Comparison of ENCODE assay signal across 14 cellular contexts in genomic region chr10:100376656-100377055, GRCh38. TPM values are rescaled to one million over a fixed set of nuclear protein-coding genes. Genes with fewer than 3 reads are reported as not detected.
DNase-seq lines count a peak whose midpoint lies in the region; ATAC-seq and TF ChIP-seq lines count a peak whose summit lies in the region.
"Not testable (repeated sequence)": the region's sequence is repeated elsewhere in the genome, so short reads cannot be mapped to it uniquely, and the experiment has no call there.
"Had no signal": no experiment of that assay in that cellular context is flagged by ENCODE, and none has a peak within 500 bp of the region (broad histone marks: within the 10 kb centered on the region; RNA-seq: fewer than 3 reads in every experiment).

No MANE protein-coding gene starts in this region.

- H3K4me3 Mint-ChIP-seq in GM23338 (peak overlapping the region; percentile 36; the same call in 1 of the 3 replicates), brain (peak overlapping the region in 3 of 5 experiments; percentile 33 to 76 (median 40))
- not testable (repeated sequence) for H3K4me3 Mint-ChIP-seq in activated T-cell treated with anti-CD3 and anti-CD28 coated beads, Interleukin-2, amount 50 U/mL, for 24 hours

- not testable (repeated sequence) for DNase-seq in A673 (ENCODE audit: low spot score); GM23338 (ENCODE audit: low spot score); PC-3; activated T-cell treated with anti-CD3 and anti-CD28 coated beads, Interleukin-2, amount 50 U/mL, for 24 hours; cardiac muscle cell (ENCODE audit: low read depth in 1 of 2, low spot score in 1 of 2); smooth muscle cell (lab: John Stamatoyannopoulos, UW; ENCODE audit: unreplicated experiment)

- H3K9me2 ChIP-seq in GM23338 (ENCODE audit: insufficient read depth); PC-3 (replicated peaks; ENCODE audit: low read length): not testable (repeated sequence)

- H3K79me2 ChIP-seq in GM23338 (replicated peaks; ENCODE audit: insufficient read depth) (peaks cover 50% of the 10 kb centered on the region), PC-3 (ENCODE audit: low read length) (peaks cover 22% of the 10 kb centered on the region), smooth muscle cell (ENCODE audit: low read depth) (peaks cover 12% of the 10 kb centered on the region)

- POLR2A ChIA-PET in A673 (lab: Charles Lee; ENCODE audit: low non-redundant PET), result not testable (repeated sequence)
- POLR2A ChIA-PET in PC-3 (lab: Charles Lee; ENCODE audit: unreplicated experiment), result interaction anchor here (0.6 kb wide), 1 partner anchor 55 kb away, joined by 3 read pairs; no protein-coding TSS in a partner anchor

- peaks cover 12% of the 10 kb centered on the region for H3K27me3 Mint-ChIP-seq in GM23338 (ENCODE audit: insufficient read depth, low read depth, poor library complexity)
- not testable (repeated sequence) for H3K27me3 Mint-ChIP-seq in activated T-cell treated with anti-CD3 and anti-CD28 coated beads, Interleukin-2, amount 50 U/mL, for 24 hours; brain

- H3F3A ChIP-seq in GM23338 (replicated peaks; ENCODE audit: low read depth); PC-3 (ENCODE audit: low read length, unreplicated experiment): not testable (repeated sequence)
- peaks cover 23% of the 10 kb centered on the region for H3F3A ChIP-seq in smooth muscle cell (ENCODE audit: low read depth)

- not testable (repeated sequence) for BruUV-seq in A673 (replicated peaks; lab: Mats Ljungman, UMichigan); PC-3 (replicated peaks; lab: Mats Ljungman, UMichigan)

- H4K20me1 ChIP-seq in GM23338 (replicated peaks; ENCODE audit: insufficient read depth), result peaks cover 19% of the 10 kb centered on the region
- H4K20me1 ChIP-seq in PC-3 (ENCODE audit: low read length); smooth muscle cell (ENCODE audit: low read depth): not testable (repeated sequence)

- H3K9me3 Mint-ChIP-seq in GM23338; activated T-cell treated with anti-CD3 and anti-CD28 coated beads, Interleukin-2, amount 50 U/mL, for 24 hours; brain: not testable (repeated sequence)

- 69% methylated on average over 6 of the region's 6 CpGs for WGBS in smooth muscle cell (ENCODE audit: low lambda C conversion rate)

- H3K4me2 ChIP-seq in GM23338, result peak overlapping the region; percentile 59; the same call in 1 of the 2 replicates
- peak overlapping the region; percentile 22; the same call in 1 of the 2 replicates for H3K4me2 ChIP-seq in PC-3 (ENCODE audit: low read length)
- not testable (repeated sequence) for H3K4me2 ChIP-seq in smooth muscle cell

- TF ChIP-seq CTCF in A673 (conservative IDR thresholded peaks at IDR 0.05; ENCODE audit: low read depth, low read length); GM23338 (conservative IDR thresholded peaks at IDR 0.05; ENCODE audit: low read depth in 2 of 2); PC-3 (conservative IDR thresholded peaks at IDR 0.05; ENCODE audit: low read depth, low read length); brain (conservative IDR thresholded peaks at IDR 0.05); cardiac muscle cell (IDR thresholded peaks at IDR 0.05; ENCODE audit: low read depth, low read length); smooth muscle cell (IDR thresholded peaks at IDR 0.05; ENCODE audit: borderline replicate concordance, insufficient read depth, poor library complexity, severe bottlenecking): not testable (repeated sequence)

- not testable (repeated sequence) for H3K9ac ChIP-seq in PC-3 (ENCODE audit: low read length); smooth muscle cell (ENCODE audit: low read depth)
- peak overlapping the region in 1 of 2 donors; percentile 21 for H3K9ac ChIP-seq in mucosa of rectum (ENCODE audit: low read depth in 1 of 2, low read length in 2 of 2)

- not testable (repeated sequence) for H3K9me3 ChIP-seq in A673 (ENCODE audit: low read depth, low read length, poor library complexity, severe bottlenecking); PC-3 (ENCODE audit: low read length); cardiac muscle cell (ENCODE audit: low read depth); mucosa of rectum (ENCODE audit: control insufficient read depth in 2 of 2, low read length in 2 of 2); smooth muscle cell (replicated peaks; ENCODE audit: low read depth)

- not testable (repeated sequence) for H3K27ac Mint-ChIP-seq in GM23338
- peak overlapping the region; percentile 41 for H3K27ac Mint-ChIP-seq in activated T-cell treated with anti-CD3 and anti-CD28 coated beads, Interleukin-2, amount 50 U/mL, for 24 hours
- H3K27ac Mint-ChIP-seq in brain, result peak overlapping the region in 4 of 5 experiments; percentile 11 to 81 (median 39)

- H3K4me1 ChIP-seq in A673 (ENCODE audit: insufficient read depth, low read length, poor library complexity, severe bottlenecking) (peaks cover 12% of the 10 kb centered on the region), GM23338 (ENCODE audit: insufficient read depth) (peaks cover 23% of the 10 kb centered on the region), PC-3 (ENCODE audit: insufficient read depth, low read length) (peaks cover 20% of the 10 kb centered on the region), cardiac muscle cell (ENCODE audit: low read depth) (peaks cover 17% of the 10 kb centered on the region), mucosa of rectum (ENCODE audit: control insufficient read depth in 2 of 2, insufficient read depth in 2 of 2, low read length in 2 of 2) (peaks cover 17 to 21% of the 10 kb centered on the region in 2 donors), smooth muscle cell (ENCODE audit: low read depth) (peaks cover 23% of the 10 kb centered on the region)

- CTCF ChIA-PET in A673 (lab: Charles Lee); PC-3 (lab: Charles Lee): not testable (repeated sequence)

- H3K36me3 Mint-ChIP-seq in GM23338 (ENCODE audit: low read depth), result peaks cover 18% of the 10 kb centered on the region
- not testable (repeated sequence) for H3K36me3 Mint-ChIP-seq in activated T-cell treated with anti-CD3 and anti-CD28 coated beads, Interleukin-2, amount 50 U/mL, for 24 hours (ENCODE audit: low read depth)
- H3K36me3 Mint-ChIP-seq in brain, result peaks cover 10% of the 10 kb centered on the region

- peaks cover 27% of the 10 kb centered on the region for H3K36me3 ChIP-seq in A673 (ENCODE audit: insufficient read depth, low read length, poor library complexity, severe bottlenecking)
- not testable (repeated sequence) for H3K36me3 ChIP-seq in GM23338 (ENCODE audit: insufficient read depth); PC-3 (ENCODE audit: low read depth, low read length); cardiac muscle cell; mucosa of rectum (ENCODE audit: control insufficient read depth in 2 of 2, insufficient read depth in 2 of 2, low read length in 2 of 2); smooth muscle cell (ENCODE audit: low read depth)

- H3K4me1 Mint-ChIP-seq in GM23338 (peaks cover 12% of the 10 kb centered on the region), brain (peaks cover 23% of the 10 kb centered on the region)
- H3K4me1 Mint-ChIP-seq in activated T-cell treated with anti-CD3 and anti-CD28 coated beads, Interleukin-2, amount 50 U/mL, for 24 hours (ENCODE audit: low read depth), result not testable (repeated sequence)

- not testable (repeated sequence) for H3K27me3 ChIP-seq in A673 (replicated peaks; ENCODE audit: insufficient read depth, low read depth, low read length, poor library complexity); GM23338 (ENCODE audit: insufficient read depth); PC-3 (ENCODE audit: low read length); cardiac muscle cell; mucosa of rectum (ENCODE audit: control insufficient read depth in 2 of 2, insufficient read depth in 2 of 2, low read length in 2 of 2); smooth muscle cell (ENCODE audit: low read depth)

- intact Hi-C loops in A673 (cut with micrococcal nuclease; ENCODE audit: unreplicated experiment); PC-3 (cut with micrococcal nuclease): not testable (repeated sequence)

- not testable (repeated sequence) for ATAC-seq in GM23338, PC-3

- H3K4me3 ChIP-seq in A673 (ENCODE audit: low read depth, low read length, poor library complexity, severe bottlenecking) (peak overlapping the region; percentile 36), GM23338 (peak overlapping the region; percentile 44), mucosa of rectum (ENCODE audit: low read length in 2 of 2) (peak overlapping the region in 1 of 2 donors; percentile 33)
- not testable (repeated sequence) for H3K4me3 ChIP-seq in PC-3 (ENCODE audit: low read length); cardiac muscle cell; smooth muscle cell

- H2AFZ ChIP-seq in GM23338; PC-3 (ENCODE audit: low read length); smooth muscle cell (ENCODE audit: low read depth): not testable (repeated sequence)

- H3K27ac ChIP-seq in A673 (ENCODE audit: low read depth, low read length, poor library complexity, severe bottlenecking) (peak overlapping the region; percentile 26), GM23338 (ENCODE audit: low read depth) (peak overlapping the region; percentile 53; the same call in 1 of the 2 replicates), cardiac muscle cell (peak overlapping the region; percentile 23), mucosa of rectum (ENCODE audit: low read depth in 2 of 2, low read length in 2 of 2) (peak overlapping the region; percentile 38 to 48), smooth muscle cell (ENCODE audit: low read depth) (peak overlapping the region; percentile 37)
- not testable (repeated sequence) for H3K27ac ChIP-seq in PC-3 (ENCODE audit: low read length)

RNA-seq across cellular contexts. Expression of gene SCD, which starts 29.6 kb away (rescaled TPM):
- total RNA-seq in A673 (2021), result 519 and 559 TPM in 2 replicates
- total RNA-seq in GM23338 (2014; rRNA removed; shearing (Covaris generic)), result 781 and 816 TPM in 2 replicates
- 325 and 338 TPM in 2 replicates for polyA plus RNA-seq in GM23338 (2016; fragmentation: Nextera tagmentation; extraction: Ambion mirVana)
- 116 and 121 TPM in 2 replicates for total RNA-seq in PC-3 (2014; rRNA removed)
- polyA plus RNA-seq in brain (ENCODE audit: insufficient read depth, low read depth, low replicate concordance), result 423 TPM
- 149 and 275 TPM in 2 replicates for total RNA-seq in cardiac muscle cell
- 136 and 246 TPM in 2 replicates for polyA plus RNA-seq in cardiac muscle cell
- 306 and 316 TPM in 2 replicates for total RNA-seq in smooth muscle cell
- 157 and 183 TPM in 2 replicates for polyA plus RNA-seq in smooth muscle cell

RNA-seq across cellular contexts. Expression of gene PKD2L1, which starts 46.6 kb away (rescaled TPM):
- total RNA-seq in A673 (2021) (not detected in 2 replicates), PC-3 (2014; rRNA removed) (not detected in 2 replicates), cardiac muscle cell (not detected in 2 replicates), smooth muscle cell (not detected in 2 replicates)
- not detected in 2 replicates for total RNA-seq in GM23338 (2014; rRNA removed; shearing (Covaris generic))
- polyA plus RNA-seq in GM23338 (2016; fragmentation: Nextera tagmentation; extraction: Ambion mirVana) (not detected in 2 replicates), brain (ENCODE audit: insufficient read depth, low read depth, low replicate concordance) (1.3 TPM), cardiac muscle cell (not detected in 2 replicates), smooth muscle cell (not detected in 2 replicates)
- total RNA-seq: CD4-positive, CD25-positive, alpha-beta regulatory T cell; Daoy; GM23248; HT1080; Right ventricle myocardium superior; SK-MEL-5 had no signal
- polyA plus RNA-seq: CD4-positive, CD25-positive, alpha-beta regulatory T cell; GM23248 had no signal
